In genomic region chr5:115842089-115842881, GRCh38 we compare ENCODE assay signal across 8 cellular contexts. TPM values are rescaled to one million over a fixed set of nuclear protein-coding genes. Genes with fewer than 3 reads are reported as not detected.
A peak's percentile ranks its signal among the peaks of the same experiment; 100 is the strongest.
DNase-seq lines count a peak whose midpoint lies in the region; ATAC-seq and TF ChIP-seq lines count a peak whose summit lies in the region.

No MANE protein-coding gene starts in this region.

- CTCF ChIA-PET in activated CD4-positive, alpha-beta T cell treated with anti-CD3 and anti-CD28 coated beads for 36 hours (lab: Charles Lee), result interaction anchor here (0.6 to 1.4 kb wide), 4 partner anchors 7 to 241 kb away, joined by 3 read pairs; no protein-coding TSS in a partner anchor

- no peaks in the 10 kb centered on the region for H3K27me3 ChIP-seq in GM23248 (replicated peaks; ENCODE audit: insufficient read depth)
- H3K27me3 ChIP-seq in suprapubic skin, result no peaks in the 10 kb centered on the region

- H3K4me1 Mint-ChIP-seq in activated CD4-positive, alpha-beta T cell treated with anti-CD3 and anti-CD28 coated beads for 36 hours, result peaks cover 48% of the 10 kb centered on the region

- H3K4me2 ChIP-seq in GM23248 (ENCODE audit: unreplicated experiment), result peak overlapping the region; percentile 99

- no peak for TF ChIP-seq RAD21 in Ishikawa (IDR thresholded peaks at IDR 0.05; ENCODE audit: low read depth)

- no peak for TF ChIP-seq POLR2A in lower leg skin (IDR thresholded peaks at IDR 0.05)
- no peak for TF ChIP-seq POLR2A in suprapubic skin (IDR thresholded peaks at IDR 0.05)

- no peaks in the 10 kb centered on the region for H3K9me3 Mint-ChIP-seq in activated CD4-positive, alpha-beta T cell treated with anti-CD3 and anti-CD28 coated beads for 36 hours (ENCODE audit: low read depth)

- H3K9ac ChIP-seq in GM23248, result peak overlapping the region; percentile 94

- H3K36me3 ChIP-seq in GM23248 (ENCODE audit: low read depth) (0 out of 2 replicates have a peak, but pooled peaks cover 4% of the 10 kb centered on the region), suprapubic skin (peaks cover 2% of the 10 kb centered on the region)

- peaks cover 36% of the 10 kb centered on the region for H3F3A ChIP-seq in GM23248 (ENCODE audit: insufficient read depth)

- H3K27me3 Mint-ChIP-seq in activated CD4-positive, alpha-beta T cell treated with anti-CD3 and anti-CD28 coated beads for 36 hours, result no peaks in the 10 kb centered on the region

- peaks cover 39% of the 10 kb centered on the region for H3K4me1 ChIP-seq in GM23248 (ENCODE audit: insufficient read depth)
- H3K4me1 ChIP-seq in suprapubic skin, result peaks cover 61% of the 10 kb centered on the region

- H3K79me2 ChIP-seq in GM23248 (ENCODE audit: insufficient read depth), result peaks cover 95% of the 10 kb centered on the region

- POLR2A ChIA-PET in activated CD4-positive, alpha-beta T cell treated with anti-CD3 and anti-CD28 coated beads for 36 hours (lab: Charles Lee), result interaction anchor here (0.6 kb wide), 1 partner anchor 710 kb away, joined by 4 read pairs; no protein-coding TSS in a partner anchor

- peak overlapping the region; percentile 80 for H2AFZ ChIP-seq in GM23248

- ATAC-seq in activated CD4-positive, alpha-beta T cell treated with anti-CD3 and anti-CD28 coated beads for 36 hours, result peak; percentile 24

- peak overlapping the region; percentile 93 for H3K4me3 Mint-ChIP-seq in activated CD4-positive, alpha-beta T cell treated with anti-CD3 and anti-CD28 coated beads for 36 hours

- peaks cover 11% of the 10 kb centered on the region for H3K36me3 Mint-ChIP-seq in activated CD4-positive, alpha-beta T cell treated with anti-CD3 and anti-CD28 coated beads for 36 hours (ENCODE audit: low read depth)

- H3K9me3 ChIP-seq in GM23248 (ENCODE audit: low read depth), result no peaks in the 10 kb centered on the region
- H3K9me3 ChIP-seq in suprapubic skin, result no peaks in the 10 kb centered on the region

- TF ChIP-seq EP300 in Ishikawa (IDR thresholded peaks at IDR 0.05; ENCODE audit: borderline replicate concordance) (0 out of 2 replicates have a peak, but pooled peaks have one; percentile 25), suprapubic skin (IDR thresholded peaks at IDR 0.05) (no peak)

- no peaks in the 10 kb centered on the region for H3K9me2 ChIP-seq in GM23248 (ENCODE audit: insufficient read depth)

- H3K27ac Mint-ChIP-seq in activated CD4-positive, alpha-beta T cell treated with anti-CD3 and anti-CD28 coated beads for 36 hours, result peak overlapping the region; percentile 94

- DNase-seq in activated CD4-positive, alpha-beta T cell treated with anti-CD3 and anti-CD28 coated beads for 36 hours, result peak; percentile 43
- DNase-seq in activated CD4-positive, alpha-beta T cell treated with anti-CD3 and anti-CD28 coated beads for 48 hours, result no peak
- DNase-seq in GM23248, result peak; percentile 82
- peak; percentile 72 for DNase-seq in SKM-1 treated with dmso at 0.1 percent for 144 hours (lab: John Stamatoyannopoulos, UW; ENCODE audit: unreplicated experiment)
- peak; percentile 48 for DNase-seq in dedifferentiated amniotic fluid mesenchymal stem cell (ENCODE audit: extremely low spot score)
- no peak for DNase-seq in lower leg skin (ENCODE audit: low spot score in 2 of 2)
- no peak for DNase-seq in suprapubic skin (ENCODE audit: low spot score in 2 of 2)

- in situ Hi-C loops in GM23248 (cut with MboI), result loop anchor here (25.0 kb wide), 1 partner anchor 530 kb away; no protein-coding TSS in a partner anchor

- 1 to 2% methylated on average over 63 to 66 of the region's 67 CpGs for WGBS in GM23248 (ENCODE audit: low coverage in 1 of 2, low lambda C conversion rate in 2 of 2, missing lambda C conversion rate in 2 of 2), 2 experiments
- 0% methylated on average over 18 to 22 of the region's 67 CpGs for WGBS in lower leg skin, 2 donors
- under 1% methylated on average over 33 of the region's 67 CpGs for whole genome bisulfite sequencing in suprapubic skin

- TF ChIP-seq CTCF in lower leg skin (IDR thresholded peaks at IDR 0.05) (peak in 1 of 3 donors; percentile 3), suprapubic skin (IDR thresholded peaks at IDR 0.05) (peak in 1 of 2 donors; percentile 20)

- peak overlapping the region; percentile 84 for H3K27ac ChIP-seq in GM23248
- peak overlapping the region; percentile 96 for H3K27ac ChIP-seq in suprapubic skin

- no peaks in the 10 kb centered on the region; the same call in 1 of the 2 replicates for H4K20me1 ChIP-seq in GM23248 (ENCODE audit: insufficient read depth)

- intact Hi-C loops in activated CD4-positive, alpha-beta T cell treated with anti-CD3 and anti-CD28 coated beads for 36 hours (cut with DNase I, micrococcal nuclease), result loop anchor here in 1 of 2 experiments (5.0 kb wide), 1 partner anchor 225 kb away; no protein-coding TSS in a partner anchor
- intact Hi-C loops in lower leg skin (cut with DNase I; ENCODE audit: low total_unique reads), result no loop called here

- H3K4me3 ChIP-seq in GM23248, result peak overlapping the region; percentile 96
- peak overlapping the region; percentile 88 for H3K4me3 ChIP-seq in lower leg skin (ENCODE audit: low read depth, poor library complexity, severe bottlenecking)
- H3K4me3 ChIP-seq in suprapubic skin, result peak overlapping the region; percentile 94

TF ChIP-seq in Ishikawa, 13 proteins besides CTCF, POLR2A, EP300 and RAD21:
- peak; percentile 91; the same call in 1 of the 2 replicates for TF ChIP-seq ZBTB7A (IDR thresholded peaks at IDR 0.05; ENCODE audit: low read depth)
- TF ChIP-seq EGR1 (IDR thresholded peaks at IDR 0.05), result no peak
- TF ChIP-seq TEAD4 (IDR thresholded peaks at IDR 0.05), result no peak
- 0 out of 2 replicates have a peak, but pooled peaks have one; percentile 8 for TF ChIP-seq TAF1 (IDR thresholded peaks at IDR 0.05; ENCODE audit: low read depth)
- TF ChIP-seq REST (IDR thresholded peaks at IDR 0.05; ENCODE audit: low read depth), result no peak
TF ChIP-seq in Ishikawa: peak in this region for 2.

RNA-seq across cellular contexts. Expression of gene AP3S1, which starts 0.6 kb away (rescaled TPM):
- 10 to 100 TPM; 84.5 to 91.6 TPM for total RNA-seq in activated CD4-positive, alpha-beta T cell treated with anti-CD3 and anti-CD28 coated beads for 36 hours
- total RNA-seq in GM23248 (2014; rRNA removed; shearing (Covaris generic)), result 430 and 550 TPM in 2 replicates
- polyA plus RNA-seq in GM23248 (2016; fragmentation: Nextera tagmentation; extraction: Ambion mirVana), result 300 and 303 TPM in 2 replicates
- total RNA-seq in lower leg skin (100 to 1,000 TPM in 1 of 4 donors, 10 to 100 TPM in 3; 53.3 to 198 (median 72.8) TPM), suprapubic skin (100 to 1,000 TPM in 2 of 4 donors, 10 to 100 TPM in 2; 34.9 to 115 (median 70.3) TPM)

RNA-seq across cellular contexts. Expression of gene ATG12, which starts 0.9 kb away (rescaled TPM):
- total RNA-seq in activated CD4-positive, alpha-beta T cell treated with anti-CD3 and anti-CD28 coated beads for 36 hours, result 10 to 100 TPM; 44.8 to 45.0 TPM
- 57.2 and 70.2 TPM in 2 replicates for total RNA-seq in GM23248 (2014; rRNA removed; shearing (Covaris generic))
- 121 and 126 TPM in 2 replicates for polyA plus RNA-seq in GM23248 (2016; fragmentation: Nextera tagmentation; extraction: Ambion mirVana)
- total RNA-seq in lower leg skin, result 10 to 100 TPM; 29.7 to 52.7 (median 34.8) TPM
- total RNA-seq in suprapubic skin, result 10 to 100 TPM; 22.8 to 52.5 (median 24.7) TPM

RNA-seq across cellular contexts. Expression of gene CDO1, which starts 25.8 kb away (rescaled TPM):
- under 1 TPM; 0.16 to 0.55 TPM for total RNA-seq in activated CD4-positive, alpha-beta T cell treated with anti-CD3 and anti-CD28 coated beads for 36 hours
- total RNA-seq in GM23248 (2014; rRNA removed; shearing (Covaris generic)), result 0.89 and 4.3 TPM in 2 replicates
- polyA plus RNA-seq in GM23248 (2016; fragmentation: Nextera tagmentation; extraction: Ambion mirVana), result 2.1 and 2.2 TPM in 2 replicates
- total RNA-seq in lower leg skin (10 to 100 TPM in 2 of 4 donors, 1 to 10 TPM in 2; 3.5 to 17.9 (median 8.9) TPM), suprapubic skin (1 to 10 TPM; 2.6 to 6.0 (median 4.4) TPM)

Comparison
In these comparisons a context has a peak if more than half of its experiments do, and no peak if none do; other contexts are left out.
1. DNase-seq: peak in activated CD4-positive, alpha-beta T cell treated with anti-CD3 and anti-CD28 coated beads for 36 hours (single experiment), GM23248 (single experiment), SKM-1 treated with dmso at 0.1 percent for 144 hours (single experiment) and dedifferentiated amniotic fluid mesenchymal stem cell (single experiment); none in activated CD4-positive, alpha-beta T cell treated with anti-CD3 and anti-CD28 coated beads for 48 hours (single experiment), lower leg skin (0 of 2) and suprapubic skin (0 of 2).
2. Peak in every context shown above with its lines, with median percentiles within 50 percentile points of each other: H3K4me3 ChIP-seq.